ENCODE assay signal across 15 cellular contexts in genomic region chr6:79802657-79803310, GRCh38.
"Had no signal": no experiment of that assay in that cellular context is flagged by ENCODE, and none has a peak within 500 bp of the region (broad histone marks: within the 10 kb centered on the region; RNA-seq: fewer than 3 reads in every experiment).

No MANE protein-coding gene starts in this region.

- H3K9me3 ChIP-seq: gastrocnemius medialis, sigmoid colon, transverse colon had no signal

- H3K4me3 ChIP-seq: coronary artery, gastrocnemius medialis, hepatocyte, sigmoid colon, transverse colon had no signal

- H3K4me1 ChIP-seq: gastrocnemius medialis, sigmoid colon, transverse colon had no signal

- H3K27me3 ChIP-seq: gastrocnemius medialis, hepatocyte, sigmoid colon, transverse colon had no signal

- H2AFZ ChIP-seq: hepatocyte had no signal

- FAIRE-seq: kidney had no signal

- H3K4me2 ChIP-seq: hepatocyte had no signal

- ATAC-seq: gastrocnemius medialis, left ventricle myocardium superior had no signal

- H3K27ac ChIP-seq: coronary artery, gastrocnemius medialis, hepatocyte, sigmoid colon, transverse colon had no signal

- DNase-seq: activated CD4-positive, alpha-beta T cell treated with anti-CD3 and anti-CD28 coated beads for 48 hours; activated naive CD4-positive, alpha-beta T cell treated with anti-CD3 and anti-CD28 coated beads for 36 hours; central memory CD4-positive, alpha-beta T cell; effector CD8-positive, alpha-beta T cell; gastrocnemius medialis; kidney; left ventricle myocardium superior; mesendoderm; sigmoid colon; stimulated activated CD4-positive, alpha-beta T cell treated with anti-CD3 and anti-CD28 coated beads, Interleukin-2, amount 100 ng/mL, for 24 hours; stimulated activated naive CD4-positive, alpha-beta T cell; substantia nigra; transverse colon had no signal

- H3K79me2 ChIP-seq: hepatocyte had no signal

- H3K36me3 ChIP-seq: gastrocnemius medialis, sigmoid colon, transverse colon had no signal
